In the genomic region with DNA sequence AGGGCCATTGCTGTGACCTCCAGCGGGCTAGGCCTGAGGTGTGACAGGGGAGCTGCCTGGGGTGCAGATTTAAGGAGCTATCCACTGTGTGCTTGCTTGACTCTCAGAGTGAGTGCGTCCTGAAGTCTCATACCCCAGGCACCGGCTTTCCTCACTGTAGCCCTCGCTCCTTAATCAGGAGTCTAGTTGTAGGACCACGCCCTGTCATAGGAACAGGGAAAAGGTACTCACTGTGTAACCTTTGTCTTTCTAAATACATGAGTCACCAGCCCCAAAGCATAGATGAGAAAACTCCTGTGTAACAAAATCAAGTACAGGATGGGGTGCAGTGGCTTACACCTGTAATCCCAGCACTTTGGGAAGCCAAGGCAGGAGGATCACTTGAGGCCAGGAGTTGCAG, we compare ENCODE assay signal across 1 cellular context.
TF ChIP-seq lines count a peak whose summit lies in the region.

No MANE protein-coding gene starts in this region.

TF ChIP-seq in SK-N-SH treated with all-trans-retinoic acid at 6 μM for 48 hours, 23 proteins besides CTCF, POLR2A, EP300 and RAD21 (continued from another document):
- no peak for TF ChIP-seq TSHZ2 (CRISPR knock-in tag; IDR thresholded peaks at IDR 0.05)
- no peak for TF ChIP-seq SNAI2 (CRISPR knock-in tag; IDR thresholded peaks at IDR 0.05)
- TF ChIP-seq, protein P1, sequence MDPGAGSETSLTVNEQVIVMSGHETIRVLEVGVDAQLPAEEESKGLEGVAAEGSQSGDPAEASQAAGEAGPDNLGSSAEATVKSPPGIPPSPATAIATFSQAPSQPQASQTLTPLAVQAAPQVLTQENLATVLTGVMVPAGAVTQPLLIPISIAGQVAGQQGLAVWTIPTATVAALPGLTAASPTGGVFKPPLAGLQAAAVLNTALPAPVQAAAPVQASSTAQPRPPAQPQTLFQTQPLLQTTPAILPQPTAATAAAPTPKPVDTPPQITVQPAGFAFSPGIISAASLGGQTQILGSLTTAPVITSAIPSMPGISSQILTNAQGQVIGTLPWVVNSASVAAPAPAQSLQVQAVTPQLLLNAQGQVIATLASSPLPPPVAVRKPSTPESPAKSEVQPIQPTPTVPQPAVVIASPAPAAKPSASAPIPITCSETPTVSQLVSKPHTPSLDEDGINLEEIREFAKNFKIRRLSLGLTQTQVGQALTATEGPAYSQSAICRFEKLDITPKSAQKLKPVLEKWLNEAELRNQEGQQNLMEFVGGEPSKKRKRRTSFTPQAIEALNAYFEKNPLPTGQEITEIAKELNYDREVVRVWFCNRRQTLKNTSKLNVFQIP (CRISPR knock-in tag; IDR thresholded peaks at IDR 0.05; ENCODE audit: borderline replicate concordance, low read depth): no peak
- TF ChIP-seq, protein P2, sequence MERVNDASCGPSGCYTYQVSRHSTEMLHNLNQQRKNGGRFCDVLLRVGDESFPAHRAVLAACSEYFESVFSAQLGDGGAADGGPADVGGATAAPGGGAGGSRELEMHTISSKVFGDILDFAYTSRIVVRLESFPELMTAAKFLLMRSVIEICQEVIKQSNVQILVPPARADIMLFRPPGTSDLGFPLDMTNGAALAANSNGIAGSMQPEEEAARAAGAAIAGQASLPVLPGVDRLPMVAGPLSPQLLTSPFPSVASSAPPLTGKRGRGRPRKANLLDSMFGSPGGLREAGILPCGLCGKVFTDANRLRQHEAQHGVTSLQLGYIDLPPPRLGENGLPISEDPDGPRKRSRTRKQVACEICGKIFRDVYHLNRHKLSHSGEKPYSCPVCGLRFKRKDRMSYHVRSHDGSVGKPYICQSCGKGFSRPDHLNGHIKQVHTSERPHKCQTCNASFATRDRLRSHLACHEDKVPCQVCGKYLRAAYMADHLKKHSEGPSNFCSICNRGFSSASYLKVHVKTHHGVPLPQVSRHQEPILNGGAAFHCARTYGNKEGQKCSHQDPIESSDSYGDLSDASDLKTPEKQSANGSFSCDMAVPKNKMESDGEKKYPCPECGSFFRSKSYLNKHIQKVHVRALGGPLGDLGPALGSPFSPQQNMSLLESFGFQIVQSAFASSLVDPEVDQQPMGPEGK (CRISPR knock-in tag; IDR thresholded peaks at IDR 0.05; ENCODE audit: borderline replicate concordance): no peak
- TF ChIP-seq ZFP30 (CRISPR knock-in tag; IDR thresholded peaks at IDR 0.05): no peak
- TF ChIP-seq ZFP3 (CRISPR knock-in tag; IDR thresholded peaks at IDR 0.05): no peak
- TF ChIP-seq CSDC2 (CRISPR knock-in tag; IDR thresholded peaks at IDR 0.05): no peak
- TF ChIP-seq ISL1 (CRISPR knock-in tag; IDR thresholded peaks at IDR 0.05): no peak
- TF ChIP-seq OSR1 (CRISPR knock-in tag; IDR thresholded peaks at IDR 0.05): no peak
- no peak for TF ChIP-seq ZNF70 (CRISPR knock-in tag; IDR thresholded peaks at IDR 0.05)
- TF ChIP-seq CREB5 (CRISPR knock-in tag; IDR thresholded peaks at IDR 0.05; ENCODE audit: low read depth): no peak
- no peak for TF ChIP-seq ARNTL (CRISPR knock-in tag; IDR thresholded peaks at IDR 0.05; ENCODE audit: borderline replicate concordance, low read depth)
- no peak for TF ChIP-seq ESRRG (CRISPR knock-in tag; IDR thresholded peaks at IDR 0.05)
- no peak for TF ChIP-seq GLIS3 (CRISPR knock-in tag; IDR thresholded peaks at IDR 0.05)
